In genomic region chr17:68771867-68772515, GRCh38 we compare ENCODE assay signal across 8 cellular contexts.
DNase-seq lines count a peak whose midpoint lies in the region; ATAC-seq and TF ChIP-seq lines count a peak whose summit lies in the region.

No MANE protein-coding gene starts in this region.

- H3K27ac ChIP-seq in cardiac muscle cell: no peak overlapping the region

- H3K4me1 Mint-ChIP-seq in activated T-cell treated with anti-CD3 and anti-CD28 coated beads, Interleukin-2, amount 50 U/mL, for 4 hours (ENCODE audit: low read depth): peaks cover 2% of the 10 kb centered on the region
- H3K4me1 Mint-ChIP-seq in activated CD8-positive, alpha-beta T cell treated with anti-CD3 and anti-CD28 coated beads, Interleukin-2, amount 10 ng/mL, durations not matched to agents 7 days and 5 days (ENCODE audit: low read depth): peaks cover 5% of the 10 kb centered on the region

- H3K4me3 Mint-ChIP-seq in activated T-cell treated with anti-CD3 and anti-CD28 coated beads, Interleukin-2, amount 50 U/mL, for 4 hours: peak overlapping the region; percentile 29
- peak overlapping the region; percentile 42 for H3K4me3 Mint-ChIP-seq in activated CD8-positive, alpha-beta T cell treated with anti-CD3 and anti-CD28 coated beads, Interleukin-2, amount 10 ng/mL, durations not matched to agents 7 days and 5 days

- ATAC-seq in activated T-cell treated with anti-CD3 and anti-CD28 coated beads, Interleukin-2, amount 50 U/mL, for 4 hours: no peak
- peak; percentile 53 for ATAC-seq in activated CD8-positive, alpha-beta T cell treated with anti-CD3 and anti-CD28 coated beads, Interleukin-2, amount 10 ng/mL, durations not matched to agents 7 days and 5 days

- H3K27me3 ChIP-seq in cardiac muscle cell: no peaks in the 10 kb centered on the region

- H3K9me3 Mint-ChIP-seq in activated T-cell treated with anti-CD3 and anti-CD28 coated beads, Interleukin-2, amount 50 U/mL, for 4 hours: no peaks in the 10 kb centered on the region
- H3K9me3 Mint-ChIP-seq in activated CD8-positive, alpha-beta T cell treated with anti-CD3 and anti-CD28 coated beads, Interleukin-2, amount 10 ng/mL, durations not matched to agents 7 days and 5 days (ENCODE audit: insufficient read depth): no peaks in the 10 kb centered on the region

- TF ChIP-seq CTCF in cardiac muscle cell (IDR thresholded peaks at IDR 0.05; ENCODE audit: low read depth, low read length): peak; percentile 73

- no peaks in the 10 kb centered on the region for H3K9me3 ChIP-seq in cardiac muscle cell (ENCODE audit: low read depth)

- H3K36me3 ChIP-seq in cardiac muscle cell: no peaks in the 10 kb centered on the region

- POLR2A ChIA-PET in HEK293T (lab: Yijun Ruan, JAX): no interaction called here
- POLR2A ChIA-PET in activated CD8-positive, alpha-beta T cell treated with anti-CD3 and anti-CD28 coated beads, Interleukin-2, amount 10 ng/mL, durations not matched to agents 7 days and 5 days (lab: Charles Lee): no interaction called here

- no peak overlapping the region for H3K27ac Mint-ChIP-seq in activated CD8-positive, alpha-beta T cell treated with anti-CD3 and anti-CD28 coated beads, Interleukin-2, amount 10 ng/mL, durations not matched to agents 7 days and 5 days

- peaks cover 8% of the 10 kb centered on the region for H3K27me3 Mint-ChIP-seq in activated T-cell treated with anti-CD3 and anti-CD28 coated beads, Interleukin-2, amount 50 U/mL, for 4 hours (ENCODE audit: low read depth)
- no peaks in the 10 kb centered on the region for H3K27me3 Mint-ChIP-seq in activated CD8-positive, alpha-beta T cell treated with anti-CD3 and anti-CD28 coated beads, Interleukin-2, amount 10 ng/mL, durations not matched to agents 7 days and 5 days (ENCODE audit: low read depth)

- no peak for DNase-seq in activated T-cell treated with anti-CD3 and anti-CD28 coated beads, Interleukin-2, amount 50 U/mL, for 4 hours
- DNase-seq in activated T-cell treated with anti-CD3 and anti-CD28 coated beads for 4 hours (no peak), HEK293T (ENCODE audit: extremely low spot score) (peak; percentile 62), NCI-H1092 (lab: John Stamatoyannopoulos, UW) (peak; percentile 25), cardiac muscle cell (ENCODE audit: low read depth in 1 of 2, low spot score in 1 of 2) (peak; percentile 48 to 91), renal cortical epithelial cell (ENCODE audit: low read depth) (peak; percentile 66), DMS79 treated with DMSO at 0.1 percent for 48 hours (lab: John Stamatoyannopoulos, UW) (no peak)
- DNase-seq in activated CD8-positive, alpha-beta T cell treated with anti-CD3 and anti-CD28 coated beads, Interleukin-2, amount 10 ng/mL, durations not matched to agents 7 days and 5 days: peak; percentile 30

- no peaks in the 10 kb centered on the region for H3K4me1 ChIP-seq in cardiac muscle cell (ENCODE audit: low read depth)

- CTCF ChIA-PET in HEK293T (lab: Yijun Ruan, JAX): interaction anchor here (0.6 to 1.4 kb wide), 12 partner anchors 8 to 623 kb away, joined by 3 to 7 read pairs (median 4); partner anchors contain the start of gene ABCA8
- CTCF ChIA-PET in activated CD8-positive, alpha-beta T cell treated with anti-CD3 and anti-CD28 coated beads, Interleukin-2, amount 10 ng/mL, durations not matched to agents 7 days and 5 days (lab: Charles Lee): interaction anchor here (0.7 to 2.3 kb wide), 12 partner anchors 9 to 752 kb away, joined by 3 to 11 read pairs (median 3); no protein-coding TSS in a partner anchor

- no peak overlapping the region for H3K4me3 ChIP-seq in cardiac muscle cell

- no peaks in the 10 kb centered on the region for H3K36me3 Mint-ChIP-seq in activated T-cell treated with anti-CD3 and anti-CD28 coated beads, Interleukin-2, amount 50 U/mL, for 4 hours (ENCODE audit: insufficient read depth)
- no peaks in the 10 kb centered on the region for H3K36me3 Mint-ChIP-seq in activated CD8-positive, alpha-beta T cell treated with anti-CD3 and anti-CD28 coated beads, Interleukin-2, amount 10 ng/mL, durations not matched to agents 7 days and 5 days (ENCODE audit: low read depth)

TF ChIP-seq in HEK293T, 16 proteins besides CTCF, POLR2A, EP300 and RAD21:
- peak; percentile 43; the same call in 1 of the 2 replicates for TF ChIP-seq PKNOX1 (IDR thresholded peaks at IDR 0.05)
- no peak for TF ChIP-seq ARNT (IDR thresholded peaks at IDR 0.05)
TF ChIP-seq in HEK293T: peak in this region for 1.

Comparison
In these comparisons a context has a peak if more than half of its experiments do, and no peak if none do; other contexts are left out.
1. DNase-seq: peak in HEK293T (single experiment), NCI-H1092 (single experiment), activated CD8-positive, alpha-beta T cell treated with anti-CD3 and anti-CD28 coated beads, Interleukin-2, amount 10 ng/mL, durations not matched to agents 7 days and 5 days (single experiment), cardiac muscle cell (2 of 2) and renal cortical epithelial cell (single experiment); none in activated T-cell treated with anti-CD3 and anti-CD28 coated beads, Interleukin-2, amount 50 U/mL, for 4 hours (single experiment), activated T-cell treated with anti-CD3 and anti-CD28 coated beads for 4 hours (single experiment) and DMS79 treated with DMSO at 0.1 percent for 48 hours (single experiment).